Comparison of ENCODE assay signal across 9 cellular contexts in genomic region chr9:34592895-34593601, GRCh38. TPM values are rescaled to one million over a fixed set of nuclear protein-coding genes. Genes with fewer than 3 reads are reported as not detected.
DNase-seq lines count a peak whose midpoint lies in the region; TF ChIP-seq lines count a peak whose summit lies in the region.
"Had no signal": no experiment of that assay in that cellular context is flagged by ENCODE, and none has a peak within 500 bp of the region (broad histone marks: within the 10 kb centered on the region; RNA-seq: fewer than 3 reads in every experiment).

No MANE protein-coding gene starts in this region.

- H3K36me3 ChIP-seq in HUES64 (ENCODE audit: insufficient read depth, low read length) = no peaks in the 10 kb centered on the region
- H3K36me3 ChIP-seq in mesendoderm (ENCODE audit: control insufficient read depth, insufficient read depth, low read length) = no peaks in the 10 kb centered on the region

- peaks cover 14% of the 10 kb centered on the region for H3K36me3 Mint-ChIP-seq in endothelial cell (ENCODE audit: low read depth, unreplicated experiment)

- H3K9me3 Mint-ChIP-seq in endothelial cell (ENCODE audit: unreplicated experiment) = no peaks in the 10 kb centered on the region

- peak; percentile 38 for DNase-seq in AG08395 (ENCODE audit: low spot score)
- no peak for DNase-seq in endothelial cell (ENCODE audit: low spot score)
- no peak for DNase-seq in mesendoderm
- no peak for DNase-seq in activated CD4-positive, CD25-positive, alpha-beta regulatory T cell treated with anti-CD3 and anti-CD28 coated beads, Interleukin-2, amount 50 U/mL, for 72 hours
- no peak for DNase-seq in stimulated activated CD4-positive, alpha-beta T cell treated with anti-CD3 and anti-CD28 coated beads, Interleukin-2, amount 100 ng/mL, for 24 hours
- no peak for DNase-seq in KBM-7
- no peak for DNase-seq in activated naive CD4-positive, alpha-beta T cell (lab: John Stamatoyannopoulos, UW)

- H3K27me3 ChIP-seq in HUES64 (ENCODE audit: insufficient read depth, low read length) (peaks cover 71% of the 10 kb centered on the region), mesendoderm (ENCODE audit: insufficient read depth, low read length, poor library complexity) (peaks cover 24% of the 10 kb centered on the region)

- peaks cover 25% of the 10 kb centered on the region for H3K4me1 Mint-ChIP-seq in endothelial cell (ENCODE audit: unreplicated experiment)

- no peaks in the 10 kb centered on the region for H3K79me1 ChIP-seq in mesendoderm (ENCODE audit: low read length)

- H3K4me3 ChIP-seq in HUES64 (ENCODE audit: low read length) = peak overlapping the region; percentile 30
- H3K4me3 ChIP-seq in mesendoderm (ENCODE audit: low read length) = no peak overlapping the region

- H3K4me1 ChIP-seq in HUES64 (ENCODE audit: insufficient read depth, low read length) (peaks cover 17% of the 10 kb centered on the region), mesendoderm (ENCODE audit: control insufficient read depth, low read depth, low read length) (peaks cover 8% of the 10 kb centered on the region)

- H3K4me3 Mint-ChIP-seq in endothelial cell (ENCODE audit: unreplicated experiment) = peak overlapping the region; percentile 57

- H4K8ac ChIP-seq in mesendoderm (ENCODE audit: low read depth, low read length) = no peak overlapping the region

- in situ Hi-C loops in KBM-7 (cut with MboI; ENCODE audit: low pct_unique_long_range_greater_than_20kb, low sequenced_read_pairs) = loop anchor here (5.0 to 25.0 kb wide), 2 partner anchors 51 to 181 kb away; no protein-coding TSS in a partner anchor

- H2BK120ac ChIP-seq in mesendoderm (ENCODE audit: low read depth, low read length) = no peak overlapping the region

- 7% methylated on average over 26 of the region's 26 CpGs for WGBS in HUES64
- WGBS in mesendoderm (ENCODE audit: extremely low coverage, insufficient coverage, low lambda C conversion rate) = no CpG with 5 or more reads among the region's 26 CpGs

- no peak overlapping the region for H3K4ac ChIP-seq in mesendoderm (ENCODE audit: low read depth, low read length)

- no peak overlapping the region for H2AK5ac ChIP-seq in mesendoderm (ENCODE audit: low read length)

- no peak overlapping the region for H3K4me2 ChIP-seq in mesendoderm (ENCODE audit: low read length)

- H3K56ac ChIP-seq in mesendoderm (ENCODE audit: low read length) = no peak overlapping the region

- peaks cover 25% of the 10 kb centered on the region for H3K27me3 Mint-ChIP-seq in endothelial cell (ENCODE audit: unreplicated experiment)

- H4K5ac ChIP-seq in mesendoderm (ENCODE audit: low read length) = no peak overlapping the region

- no peak overlapping the region for H2BK5ac ChIP-seq in mesendoderm (ENCODE audit: low read length)

- no peaks in the 10 kb centered on the region for H3K9me3 ChIP-seq in HUES64 (ENCODE audit: insufficient read depth, low read depth, low read length)

- H3K9ac ChIP-seq in HUES64 (ENCODE audit: low read depth, low read length) (no peak overlapping the region), mesendoderm (ENCODE audit: low read length) (peak overlapping the region; percentile 38)

- no peak overlapping the region for H3K23ac ChIP-seq in mesendoderm (ENCODE audit: low read length)

- no peak for TF ChIP-seq CTCF in endothelial cell (IDR thresholded peaks at IDR 0.05; ENCODE audit: unreplicated experiment)

- H3K18ac ChIP-seq in mesendoderm (ENCODE audit: low read length) = no peak overlapping the region

- no peak overlapping the region for H3K27ac Mint-ChIP-seq in endothelial cell (ENCODE audit: unreplicated experiment)

- H3K79me2 ChIP-seq in mesendoderm (ENCODE audit: control insufficient read depth, insufficient read depth, low read length) = no peaks in the 10 kb centered on the region

- H3K27ac ChIP-seq in HUES64 (ENCODE audit: low read depth, low read length) (no peak overlapping the region), mesendoderm (ENCODE audit: low read depth, low read length) (no peak overlapping the region)

- H2BK15ac ChIP-seq in mesendoderm (replicated peaks; ENCODE audit: low read depth) = no peak overlapping the region

RNA-seq across cellular contexts. Expression of gene CNTFR, which starts 3.5 kb away (rescaled TPM):
- 26.9 TPM for polyA plus RNA-seq in HUES64 (2013, experiment 1 of 2)
- polyA plus RNA-seq in HUES64 (2013, experiment 2 of 2) = 48.1 TPM
- total RNA-seq in endothelial cell (ENCODE audit: unreplicated experiment) = 3.1 TPM
- polyA plus RNA-seq in mesendoderm (2013, experiment 1 of 2) = 4.5 TPM
- polyA plus RNA-seq in mesendoderm (2013, experiment 2 of 2) = 4.3 TPM

RNA-seq across cellular contexts. Expression of gene RPP25L, which starts 18.8 kb away (rescaled TPM):
- 21.0 TPM for polyA plus RNA-seq in HUES64 (2013, experiment 1 of 2)
- 22.1 TPM for polyA plus RNA-seq in HUES64 (2013, experiment 2 of 2)
- 12.9 TPM for total RNA-seq in endothelial cell (ENCODE audit: unreplicated experiment)
- 19.6 TPM for polyA plus RNA-seq in mesendoderm (2013, experiment 1 of 2)
- 19.3 TPM for polyA plus RNA-seq in mesendoderm (2013, experiment 2 of 2)

RNA-seq across cellular contexts. Expression of gene DCTN3, which starts 27.2 kb away (rescaled TPM):
- 32.6 TPM for polyA plus RNA-seq in HUES64 (2013, experiment 1 of 2)
- polyA plus RNA-seq in HUES64 (2013, experiment 2 of 2) = 43.8 TPM
- total RNA-seq in endothelial cell (ENCODE audit: unreplicated experiment) = 81.5 TPM
- polyA plus RNA-seq in mesendoderm (2013, experiment 1 of 2) = 27.5 TPM
- 26.4 TPM for polyA plus RNA-seq in mesendoderm (2013, experiment 2 of 2)

RNA-seq across cellular contexts. Expression of gene ARID3C, which starts 35.8 kb away (rescaled TPM):
- polyA plus RNA-seq in HUES64 (2013, experiment 1 of 2) = not detected
- polyA plus RNA-seq in HUES64 (2013, experiment 2 of 2) = not detected
- not detected for total RNA-seq in endothelial cell (ENCODE audit: unreplicated experiment)
- polyA plus RNA-seq in mesendoderm (2013, experiment 1 of 2) = not detected
- not detected for polyA plus RNA-seq in mesendoderm (2013, experiment 2 of 2)
- total RNA-seq: subcutaneous adipose tissue had no signal

RNA-seq across cellular contexts. Expression of gene SIGMAR1, which starts 44.5 kb away (rescaled TPM):
- polyA plus RNA-seq in HUES64 (2013, experiment 1 of 2) = 66.6 TPM
- 83.6 TPM for polyA plus RNA-seq in HUES64 (2013, experiment 2 of 2)
- 25.9 TPM for total RNA-seq in endothelial cell (ENCODE audit: unreplicated experiment)
- 61.1 TPM for polyA plus RNA-seq in mesendoderm (2013, experiment 1 of 2)
- polyA plus RNA-seq in mesendoderm (2013, experiment 2 of 2) = 60.8 TPM
